Comparison of ENCODE assay signal across 1 cellular context in genomic region chr12:110543252-110543959, GRCh38.
TF ChIP-seq lines count a peak whose summit lies in the region.

No MANE protein-coding gene starts in this region.

TF ChIP-seq in HEK293, 187 proteins besides CTCF, POLR2A, EP300 and RAD21 (continued from another document and continues in another):
- TF ChIP-seq ZNF280D (tag by site-specific recombination; IDR thresholded peaks at IDR 0.05) (no peak), PRDM1 (tag by site-specific recombination; IDR thresholded peaks at IDR 0.05) (peak; percentile 72; the same call in 1 of the 2 replicates), ZNF785 (tag by site-specific recombination; IDR thresholded peaks at IDR 0.05) (no peak), ZNF544 (tag by site-specific recombination; IDR thresholded peaks at IDR 0.05) (no peak), ZNF610 (tag by site-specific recombination; IDR thresholded peaks at IDR 0.05; ENCODE audit: borderline replicate concordance) (no peak), ZNF621 (tag by site-specific recombination; IDR thresholded peaks at IDR 0.05) (no peak), INSM2 (tag by site-specific recombination; IDR thresholded peaks at IDR 0.05) (no peak), ZNF335 (tag by site-specific recombination; conservative IDR thresholded peaks at IDR 0.05) (no peak; the same call in 1 of the 2 replicates), ZNF670 (tag by site-specific recombination; IDR thresholded peaks at IDR 0.05; ENCODE audit: low read depth) (no peak), SP7 (tag by site-specific recombination; IDR thresholded peaks at IDR 0.05) (peak; percentile 90), ZNF23 (tag by site-specific recombination; IDR thresholded peaks at IDR 0.05; ENCODE audit: borderline replicate concordance) (no peak), ZFP37 (tag by site-specific recombination; IDR thresholded peaks at IDR 0.05) (no peak), ZNF488 (tag by site-specific recombination; IDR thresholded peaks at IDR 0.05) (no peak), ZNF645 (tag by site-specific recombination; IDR thresholded peaks at IDR 0.05) (no peak), ZNF175 (tag by site-specific recombination; IDR thresholded peaks at IDR 0.05) (no peak), ZNF692 (tag by site-specific recombination; IDR thresholded peaks at IDR 0.05) (0 out of 2 replicates have a peak, but pooled peaks have one; percentile 28), ZNF548 (tag by site-specific recombination; IDR thresholded peaks at IDR 0.05) (no peak), ZNF792 (tag by site-specific recombination; IDR thresholded peaks at IDR 0.05) (no peak), ZNF580 (tag by site-specific recombination; IDR thresholded peaks at IDR 0.05) (peak; percentile 27), REST (tag by site-specific recombination; IDR thresholded peaks at IDR 0.05) (no peak), ZBTB48 (tag by site-specific recombination; IDR thresholded peaks at IDR 0.05) (no peak), ZBTB7A (tag by site-specific recombination; IDR thresholded peaks at IDR 0.05; ENCODE audit: low read depth) (no peak), ZNF394 (tag by site-specific recombination; IDR thresholded peaks at IDR 0.05; ENCODE audit: borderline replicate concordance) (no peak; the same call in 1 of the 2 replicates), MYNN (tag by site-specific recombination; IDR thresholded peaks at IDR 0.05; ENCODE audit: borderline replicate concordance) (no peak), ZNF629 (tag by site-specific recombination; IDR thresholded peaks at IDR 0.05) (peak; percentile 51), ZNF366 (tag by site-specific recombination; conservative IDR thresholded peaks at IDR 0.05) (peak; percentile 57; the same call in 1 of the 2 replicates), PRDM6 (tag by site-specific recombination; IDR thresholded peaks at IDR 0.05) (peak; percentile 93), FEZF1 (tag by site-specific recombination; IDR thresholded peaks at IDR 0.05) (peak; percentile 81), SP2 (tag by site-specific recombination; IDR thresholded peaks at IDR 0.05) (peak; percentile 50), SCRT1 (tag by site-specific recombination; IDR thresholded peaks at IDR 0.05; ENCODE audit: borderline replicate concordance) (no peak), ZNF704 (tag by site-specific recombination; IDR thresholded peaks at IDR 0.05) (no peak), SALL2 (tag by site-specific recombination; IDR thresholded peaks at IDR 0.05; ENCODE audit: borderline replicate concordance) (no peak), ZSCAN5A (tag by site-specific recombination; IDR thresholded peaks at IDR 0.05) (no peak), ZNF449 (tag by site-specific recombination; IDR thresholded peaks at IDR 0.05) (peak; percentile 91), TCF7L2 (IDR thresholded peaks at IDR 0.05; ENCODE audit: borderline replicate concordance, low read depth, low read length) (no peak)
